Comparison of ENCODE assay signal across 9 cellular contexts in the genomic region with DNA sequence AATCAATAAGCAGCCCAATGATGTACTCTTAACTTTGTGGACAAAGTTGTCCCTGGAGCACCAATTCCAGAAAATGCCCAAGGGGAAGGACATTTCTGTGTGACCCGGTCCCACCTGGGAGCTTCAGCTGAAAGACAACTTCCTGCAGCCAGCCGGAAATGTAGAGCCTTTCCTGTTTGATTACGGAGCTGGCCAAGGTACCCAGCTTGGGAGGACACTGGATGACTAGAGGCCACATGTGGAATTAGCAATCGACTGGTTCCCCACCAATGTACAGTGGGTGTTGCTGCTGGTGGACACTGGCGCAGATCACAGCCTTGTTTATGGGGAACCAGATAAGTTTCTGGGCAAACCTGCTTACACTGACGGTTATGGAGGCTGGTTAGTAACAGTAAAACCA.
"Had no signal": no experiment of that assay in that cellular context is flagged by ENCODE, and none has a peak within 500 bp of the region (broad histone marks: within the 10 kb centered on the region; RNA-seq: fewer than 3 reads in every experiment).

No MANE protein-coding gene starts in this region.

- H3K4me1 Mint-ChIP-seq: H9 had no signal

- H3K9ac ChIP-seq: GM23248 had no signal

- H3K4me3 ChIP-seq: GM23248 had no signal

- H3K27ac ChIP-seq: GM23248 had no signal

- H2AFZ ChIP-seq: GM23248 had no signal

- H3K4me3 Mint-ChIP-seq: H9, HFFc6 had no signal

- H3K9me3 Mint-ChIP-seq: HFFc6 had no signal

- H3K27ac Mint-ChIP-seq: H9, HFFc6 had no signal

- DNase-seq: GM23248, H9, HCEC 1CT, HFFc6, IMR-90, KG1 had no signal

- FAIRE-seq: H1, H54, HTR-8/SVneo had no signal
